25 cellular contexts compared by ENCODE assay signal in genomic region chr4:142713282-142714030, GRCh38.
DNase-seq lines count a peak whose midpoint lies in the region; ATAC-seq and TF ChIP-seq lines count a peak whose summit lies in the region.
"Had no signal": no experiment of that assay in that cellular context is flagged by ENCODE, and none has a peak within 500 bp of the region (broad histone marks: within the 10 kb centered on the region; RNA-seq: fewer than 3 reads in every experiment).

No MANE protein-coding gene starts in this region.

- peak overlapping the region; percentile 25 for H3K27ac Mint-ChIP-seq in activated CD8-positive, alpha-beta memory T cell treated with anti-CD3 and anti-CD28 coated beads, Interleukin-2, amount 10 ng/mL, durations not matched to agents 7 days and 5 days
- H3K27ac Mint-ChIP-seq in GM23338 (no peak overlapping the region), progenitor cell of endocrine pancreas (no peak overlapping the region)
- H3K27ac Mint-ChIP-seq in activated T-helper 1 cell treated with anti-CD3 and anti-CD28 coated beads, Interleukin-12 subunit alpha, Interleukin-12 subunit beta, Interleukin-2, Interleukin-4 antibody, amounts not matched to agents 30 ng/mL and 10 ng/mL and 1 ng/mL, durations not matched to agents 14 hours and 24 hours and 36 hours = peak overlapping the region; percentile 74
- peak overlapping the region; percentile 61 to 95 (median 90) for H3K27ac Mint-ChIP-seq in naive thymus-derived CD4-positive, alpha-beta T cell
- H3K27ac Mint-ChIP-seq: dendritic cell treated with granulocyte-macrophage colony-stimulating factor and Interleukin-4, amounts not matched to agents 40 ng/mL and 50 ng/mL, for 4 days; immature natural killer cell; neural progenitor cell; type B pancreatic cell had no signal

- no peaks in the 10 kb centered on the region for H3K9me2 ChIP-seq in GM23338 (ENCODE audit: insufficient read depth)

- POLR2A ChIA-PET in naive thymus-derived CD4-positive, alpha-beta T cell (lab: Charles Lee) = interaction anchor here (0.5 to 9.9 kb wide), 5 partner anchors 12 to 532 kb away, joined by 3 to 135 read pairs (median 3); no protein-coding TSS in a partner anchor

- peaks cover 94% of the 10 kb centered on the region for H3K27me3 ChIP-seq in GM23338 (ENCODE audit: insufficient read depth)
- no peaks in the 10 kb centered on the region for H3K27me3 ChIP-seq in naive thymus-derived CD4-positive, alpha-beta T cell (ENCODE audit: control insufficient read depth in 2 of 2, insufficient read depth in 2 of 2, low read length in 2 of 2)
- no peaks in the 10 kb centered on the region for H3K27me3 ChIP-seq in Peyer's patch
- H3K27me3 ChIP-seq: BE2C, esophagus squamous epithelium, MG63, neural progenitor cell had no signal

- TF ChIP-seq CTCF in GM23338 (conservative IDR thresholded peaks at IDR 0.05; ENCODE audit: low read depth in 2 of 2) (no peak), Peyer's patch (IDR thresholded peaks at IDR 0.05) (no peak), progenitor cell of endocrine pancreas (IDR thresholded peaks at IDR 0.05; ENCODE audit: unreplicated experiment) (no peak)

- no peaks in the 10 kb centered on the region for H3K36me3 ChIP-seq in GM23338 (ENCODE audit: insufficient read depth)
- no peaks in the 10 kb centered on the region for H3K36me3 ChIP-seq in naive thymus-derived CD4-positive, alpha-beta T cell (ENCODE audit: control insufficient read depth in 2 of 3, insufficient read depth in 3 of 3, low read length in 3 of 3)
- H3K36me3 ChIP-seq in Peyer's patch = no peaks in the 10 kb centered on the region
- H3K36me3 ChIP-seq: BE2C, esophagus squamous epithelium, MG63, neural progenitor cell had no signal

- DNase-seq in activated CD8-positive, alpha-beta memory T cell treated with anti-CD3 and anti-CD28 coated beads, Interleukin-2, amount 10 ng/mL, durations not matched to agents 7 days and 5 days = no peak
- no peak for DNase-seq in activated CD8-positive, alpha-beta memory T cell treated with anti-CD3 and anti-CD28 coated beads, Interleukin-2, amount 50 U/mL, for 48 hours
- DNase-seq in GM23338 (ENCODE audit: low spot score) (peak; percentile 44), GDM1 (lab: John Stamatoyannopoulos, UW) (no peak), Peyer's patch (no peak), progenitor cell of endocrine pancreas (ENCODE audit: low spot score, unreplicated experiment) (no peak)
- DNase-seq in activated T-helper 1 cell treated with anti-CD3 and anti-CD28 coated beads, Interleukin-12 subunit alpha, Interleukin-12 subunit beta, Interleukin-2, Interleukin-4 antibody, amounts not matched to agents 30 ng/mL and 10 ng/mL and 1 ng/mL, durations not matched to agents 14 hours and 24 hours and 36 hours (ENCODE audit: low spot score) = no peak
- no peak for DNase-seq in naive thymus-derived CD4-positive, alpha-beta T cell
- DNase-seq: activated CD4-positive, alpha-beta T cell treated with anti-CD3 and anti-CD28 coated beads for 48 hours; BE2C; DMS79; esophagus squamous epithelium; immature natural killer cell; KG1; MG63; NCI-H2081; NCI-H2227 treated with DMSO at 0.1 percent for 48 hours; NCI-H526 treated with DMSO at 0.1 percent for 48 hours; right cardiac atrium; stimulated activated CD4-positive, alpha-beta T cell treated with anti-CD3 and anti-CD28 coated beads, Interleukin-2, amount 100 ng/mL, for 24 hours had no signal

- CTCF ChIA-PET in activated CD8-positive, alpha-beta memory T cell treated with anti-CD3 and anti-CD28 coated beads, Interleukin-2, amount 10 ng/mL, durations not matched to agents 7 days and 5 days (lab: Charles Lee) = no interaction called here
- CTCF ChIA-PET in naive thymus-derived CD4-positive, alpha-beta T cell (lab: Charles Lee) = interaction anchor here (0.6 to 1.2 kb wide), 2 partner anchors 144 to 587 kb away, joined by 3 to 4 read pairs; no protein-coding TSS in a partner anchor

- no peak overlapping the region for H3K4me3 Mint-ChIP-seq in activated CD8-positive, alpha-beta memory T cell treated with anti-CD3 and anti-CD28 coated beads, Interleukin-2, amount 10 ng/mL, durations not matched to agents 7 days and 5 days
- H3K4me3 Mint-ChIP-seq in GM23338 (no peak overlapping the region), progenitor cell of endocrine pancreas (ENCODE audit: low read depth) (no peak overlapping the region)
- H3K4me3 Mint-ChIP-seq in activated T-helper 1 cell treated with anti-CD3 and anti-CD28 coated beads, Interleukin-12 subunit alpha, Interleukin-12 subunit beta, Interleukin-2, Interleukin-4 antibody, amounts not matched to agents 30 ng/mL and 10 ng/mL and 1 ng/mL, durations not matched to agents 14 hours and 24 hours and 36 hours = peak overlapping the region; percentile 1
- H3K4me3 Mint-ChIP-seq in naive thymus-derived CD4-positive, alpha-beta T cell = peak overlapping the region; percentile 20 to 81 (median 57)
- H3K4me3 Mint-ChIP-seq: central memory CD8-positive, alpha-beta T cell; dendritic cell treated with granulocyte-macrophage colony-stimulating factor and Interleukin-4, amounts not matched to agents 40 ng/mL and 50 ng/mL, for 4 days; immature natural killer cell; neural progenitor cell; type B pancreatic cell had no signal

- H3K4me3 ChIP-seq in GM23338 (no peak overlapping the region), Peyer's patch (no peak overlapping the region)
- H3K4me3 ChIP-seq in naive thymus-derived CD4-positive, alpha-beta T cell (ENCODE audit: low read length) = no peak overlapping the region
- H3K4me3 ChIP-seq: esophagus squamous epithelium, MG63, neural progenitor cell had no signal

- no peaks in the 10 kb centered on the region; the same call in 1 of the 2 replicates for H4K20me1 ChIP-seq in GM23338 (replicated peaks; ENCODE audit: insufficient read depth)

- H3K27ac ChIP-seq in GM23338 (ENCODE audit: low read depth) (no peak overlapping the region), Peyer's patch (no peak overlapping the region)
- H3K27ac ChIP-seq in naive thymus-derived CD4-positive, alpha-beta T cell (ENCODE audit: low read depth, low read length) = peak overlapping the region; percentile 41
- H3K27ac ChIP-seq: esophagus squamous epithelium, neural progenitor cell, parathyroid adenoma had no signal

- H3K9me3 ChIP-seq in naive thymus-derived CD4-positive, alpha-beta T cell (ENCODE audit: control insufficient read depth in 2 of 3, low read length in 3 of 3) = peaks cover 0 to 12% (median 0%) of the 10 kb centered on the region in 3 experiments
- H3K9me3 ChIP-seq in Peyer's patch = no peaks in the 10 kb centered on the region
- H3K9me3 ChIP-seq: BE2C, esophagus squamous epithelium, MG63 had no signal

- intact Hi-C loops in activated T-helper 1 cell treated with anti-CD3 and anti-CD28 coated beads, Interleukin-12 subunit alpha, Interleukin-12 subunit beta, Interleukin-2, Interleukin-4 antibody, amounts not matched to agents 30 ng/mL and 10 ng/mL and 1 ng/mL, durations not matched to agents 14 hours and 24 hours and 36 hours (cut with micrococcal nuclease) = loop anchor here (2.0 to 5.0 kb wide), 4 partner anchors 129 to 316 kb away; no protein-coding TSS in a partner anchor
- intact Hi-C loops in naive thymus-derived CD4-positive, alpha-beta T cell (cut with micrococcal nuclease) = loop anchor here in 1 of 2 donors (1.0 to 2.0 kb wide), 2 partner anchors 10 to 17 kb away; no protein-coding TSS in a partner anchor

- peaks cover 10% of the 10 kb centered on the region for H3K4me1 Mint-ChIP-seq in activated CD8-positive, alpha-beta memory T cell treated with anti-CD3 and anti-CD28 coated beads, Interleukin-2, amount 10 ng/mL, durations not matched to agents 7 days and 5 days
- H3K4me1 Mint-ChIP-seq in GM23338 (peaks cover 6% of the 10 kb centered on the region; the same call in 2 of the 3 replicates), progenitor cell of endocrine pancreas (ENCODE audit: low read depth) (peaks cover 19% of the 10 kb centered on the region)
- peaks cover 33% of the 10 kb centered on the region for H3K4me1 Mint-ChIP-seq in activated T-helper 1 cell treated with anti-CD3 and anti-CD28 coated beads, Interleukin-12 subunit alpha, Interleukin-12 subunit beta, Interleukin-2, Interleukin-4 antibody, amounts not matched to agents 30 ng/mL and 10 ng/mL and 1 ng/mL, durations not matched to agents 14 hours and 24 hours and 36 hours (ENCODE audit: low read depth)
- peaks cover 22 to 90% (median 67%) of the 10 kb centered on the region in 7 donors for H3K4me1 Mint-ChIP-seq in naive thymus-derived CD4-positive, alpha-beta T cell
- H3K4me1 Mint-ChIP-seq: central memory CD8-positive, alpha-beta T cell; immature natural killer cell; neural progenitor cell had no signal

- no peak overlapping the region for H3K4me2 ChIP-seq in GM23338
- H3K4me2 ChIP-seq: neural progenitor cell had no signal

- H3F3A ChIP-seq in GM23338 (replicated peaks; ENCODE audit: low read depth) = no peaks in the 10 kb centered on the region

- H2AFZ ChIP-seq in GM23338 = no peak overlapping the region
- H2AFZ ChIP-seq: neural progenitor cell, parathyroid adenoma had no signal

- peaks cover 1% of the 10 kb centered on the region for H3K36me3 Mint-ChIP-seq in activated CD8-positive, alpha-beta memory T cell treated with anti-CD3 and anti-CD28 coated beads, Interleukin-2, amount 10 ng/mL, durations not matched to agents 7 days and 5 days
- H3K36me3 Mint-ChIP-seq in GM23338 (ENCODE audit: low read depth) = no peaks in the 10 kb centered on the region
- H3K36me3 Mint-ChIP-seq in activated T-helper 1 cell treated with anti-CD3 and anti-CD28 coated beads, Interleukin-12 subunit alpha, Interleukin-12 subunit beta, Interleukin-2, Interleukin-4 antibody, amounts not matched to agents 30 ng/mL and 10 ng/mL and 1 ng/mL, durations not matched to agents 14 hours and 24 hours and 36 hours (ENCODE audit: low read depth) = peaks cover 11% of the 10 kb centered on the region
- H3K36me3 Mint-ChIP-seq in naive thymus-derived CD4-positive, alpha-beta T cell = peaks cover 26 to 49% (median 42%) of the 10 kb centered on the region in 5 donors
- no peaks in the 10 kb centered on the region for H3K36me3 Mint-ChIP-seq in progenitor cell of endocrine pancreas (ENCODE audit: insufficient read depth)
- H3K36me3 Mint-ChIP-seq: immature natural killer cell, neural progenitor cell, type B pancreatic cell had no signal

- peaks cover 2% of the 10 kb centered on the region for H3K9me3 Mint-ChIP-seq in activated CD8-positive, alpha-beta memory T cell treated with anti-CD3 and anti-CD28 coated beads, Interleukin-2, amount 10 ng/mL, durations not matched to agents 7 days and 5 days (ENCODE audit: low read depth)
- no peaks in the 10 kb centered on the region for H3K9me3 Mint-ChIP-seq in GM23338
- peaks cover 35% of the 10 kb centered on the region for H3K9me3 Mint-ChIP-seq in activated T-helper 1 cell treated with anti-CD3 and anti-CD28 coated beads, Interleukin-12 subunit alpha, Interleukin-12 subunit beta, Interleukin-2, Interleukin-4 antibody, amounts not matched to agents 30 ng/mL and 10 ng/mL and 1 ng/mL, durations not matched to agents 14 hours and 24 hours and 36 hours
- H3K9me3 Mint-ChIP-seq in naive thymus-derived CD4-positive, alpha-beta T cell = peaks cover 8 to 53% (median 35%) of the 10 kb centered on the region in 11 donors
- peaks cover 6% of the 10 kb centered on the region for H3K9me3 Mint-ChIP-seq in progenitor cell of endocrine pancreas (ENCODE audit: low read depth)
- H3K9me3 Mint-ChIP-seq: neural progenitor cell, type B pancreatic cell had no signal

- peaks cover 9% of the 10 kb centered on the region; the same call in 1 of the 2 replicates for H3K4me1 ChIP-seq in GM23338 (ENCODE audit: insufficient read depth)
- peaks cover 6 to 31% of the 10 kb centered on the region in 2 donors for H3K4me1 ChIP-seq in naive thymus-derived CD4-positive, alpha-beta T cell (ENCODE audit: control insufficient read depth in 2 of 2, insufficient read depth in 2 of 2, low read length in 2 of 2)
- no peaks in the 10 kb centered on the region for H3K4me1 ChIP-seq in Peyer's patch
- H3K4me1 ChIP-seq: BE2C, esophagus squamous epithelium, parathyroid adenoma had no signal

- TF ChIP-seq POLR2A in Peyer's patch (IDR thresholded peaks at IDR 0.05) = no peak

- ATAC-seq in activated CD8-positive, alpha-beta memory T cell treated with anti-CD3 and anti-CD28 coated beads, Interleukin-2, amount 10 ng/mL, durations not matched to agents 7 days and 5 days = no peak
- ATAC-seq in GM23338 = peak; percentile 65
- no peak for ATAC-seq in naive thymus-derived CD4-positive, alpha-beta T cell
- ATAC-seq: right cardiac atrium had no signal

- H3K27me3 Mint-ChIP-seq in activated CD8-positive, alpha-beta memory T cell treated with anti-CD3 and anti-CD28 coated beads, Interleukin-2, amount 10 ng/mL, durations not matched to agents 7 days and 5 days = no peaks in the 10 kb centered on the region
- peaks cover 68% of the 10 kb centered on the region for H3K27me3 Mint-ChIP-seq in GM23338 (ENCODE audit: insufficient read depth, low read depth, poor library complexity)
- H3K27me3 Mint-ChIP-seq in activated T-helper 1 cell treated with anti-CD3 and anti-CD28 coated beads, Interleukin-12 subunit alpha, Interleukin-12 subunit beta, Interleukin-2, Interleukin-4 antibody, amounts not matched to agents 30 ng/mL and 10 ng/mL and 1 ng/mL, durations not matched to agents 14 hours and 24 hours and 36 hours (ENCODE audit: insufficient read depth) = no peaks in the 10 kb centered on the region
- no peaks in the 10 kb centered on the region for H3K27me3 Mint-ChIP-seq in naive thymus-derived CD4-positive, alpha-beta T cell
- no peaks in the 10 kb centered on the region for H3K27me3 Mint-ChIP-seq in progenitor cell of endocrine pancreas
- H3K27me3 Mint-ChIP-seq: central memory CD8-positive, alpha-beta T cell; dendritic cell treated with granulocyte-macrophage colony-stimulating factor and Interleukin-4, amounts not matched to agents 40 ng/mL and 50 ng/mL, for 4 days; type B pancreatic cell had no signal

- H3K79me2 ChIP-seq in GM23338 (replicated peaks; ENCODE audit: insufficient read depth) = no peaks in the 10 kb centered on the region
- H3K79me2 ChIP-seq: parathyroid adenoma had no signal

Comparison
In these comparisons a context has a peak if more than half of its experiments do, and no peak if none do; other contexts are left out.
1. H3K27ac Mint-ChIP-seq: peak in activated CD8-positive, alpha-beta memory T cell treated with anti-CD3 and anti-CD28 coated beads, Interleukin-2, amount 10 ng/mL, durations not matched to agents 7 days and 5 days (single experiment), activated T-helper 1 cell treated with anti-CD3 and anti-CD28 coated beads, Interleukin-12 subunit alpha, Interleukin-12 subunit beta, Interleukin-2, Interleukin-4 antibody, amounts not matched to agents 30 ng/mL and 10 ng/mL and 1 ng/mL, durations not matched to agents 14 hours and 24 hours and 36 hours (single experiment) and naive thymus-derived CD4-positive, alpha-beta T cell (9 of 9); none in GM23338 (single experiment) and progenitor cell of endocrine pancreas (single experiment).
2. H3K4me3 Mint-ChIP-seq: peak in activated T-helper 1 cell treated with anti-CD3 and anti-CD28 coated beads, Interleukin-12 subunit alpha, Interleukin-12 subunit beta, Interleukin-2, Interleukin-4 antibody, amounts not matched to agents 30 ng/mL and 10 ng/mL and 1 ng/mL, durations not matched to agents 14 hours and 24 hours and 36 hours (single experiment) and naive thymus-derived CD4-positive, alpha-beta T cell (10 of 10); none in activated CD8-positive, alpha-beta memory T cell treated with anti-CD3 and anti-CD28 coated beads, Interleukin-2, amount 10 ng/mL, durations not matched to agents 7 days and 5 days (single experiment), GM23338 (single experiment) and progenitor cell of endocrine pancreas (single experiment).